In genomic region chr6:34049395-34050342, GRCh38 we compare ENCODE assay signal across 21 cellular contexts.
"Had no signal": no experiment of that assay in that cellular context is flagged by ENCODE, and none has a peak within 500 bp of the region (broad histone marks: within the 10 kb centered on the region; RNA-seq: fewer than 3 reads in every experiment).

No MANE protein-coding gene starts in this region.

- H3K4me1 ChIP-seq: pancreas, sigmoid colon, upper lobe of left lung had no signal

- H3K27me3 ChIP-seq: pancreas, upper lobe of left lung had no signal

- DNase-seq: activated CD4-positive, alpha-beta T cell treated with anti-CD3 and anti-CD28 coated beads, Interleukin-2, amount 10 ng/mL, durations not matched to agents 7 days and 5 days; activated CD8-positive, alpha-beta memory T cell treated with anti-CD3 and anti-CD28 coated beads, Interleukin-2, amount 50 U/mL, for 48 hours; activated CD8-positive, alpha-beta T cell treated with anti-CD3 and anti-CD28 coated beads, Interleukin-2, amount 10 ng/mL, durations not matched to agents 7 days and 5 days; activated effector memory CD4-positive, alpha-beta T cell treated with Interleukin-2 at 50 U/mL for 16 hours; activated naive CD4-positive, alpha-beta T cell treated with anti-CD3 and anti-CD28 coated beads, Interleukin-2, amount 10 ng/mL, durations not matched to agents 7 days and 5 days; activated naive CD8-positive, alpha-beta T cell treated with anti-CD3 and anti-CD28 coated beads, Interleukin-2, amount 50 U/mL, for 24 hours; activated T-cell treated with anti-CD3 and anti-CD28 coated beads, Interleukin-2, amount 50 U/mL, for 48 hours; central memory CD4-positive, alpha-beta T cell; cortex of kidney; effector CD4-positive, alpha-beta T cell; esophagus squamous epithelium; left ventricle myocardium superior; naive thymus-derived CD8-positive, alpha-beta T cell; sigmoid colon; stimulated activated CD4-positive, alpha-beta T cell treated with anti-CD3 and anti-CD28 coated beads, Interleukin-4, amount 100 ng/mL, for 24 hours; T1000; upper lobe of left lung had no signal

- ATAC-seq: activated CD8-positive, alpha-beta T cell treated with anti-CD3 and anti-CD28 coated beads, Interleukin-2, amount 10 ng/mL, durations not matched to agents 7 days and 5 days; activated naive CD8-positive, alpha-beta T cell treated with anti-CD3 and anti-CD28 coated beads, Interleukin-2, amount 50 U/mL, for 24 hours; left ventricle myocardium superior; naive thymus-derived CD8-positive, alpha-beta T cell; stimulated activated memory B cell treated with anti-CD40 and anti-IgM and Interleukin-4, amounts not matched to agents 10 μg/mL and 1 μg/mL and 100 μg/mL, for 72 hours had no signal

- H3K9me3 ChIP-seq: esophagus squamous epithelium, neutrophil, pancreas, sigmoid colon, thoracic aorta, upper lobe of left lung had no signal

- H3K4me3 ChIP-seq: esophagus squamous epithelium, pancreas, sigmoid colon, thoracic aorta, upper lobe of left lung had no signal

- H3K36me3 ChIP-seq: esophagus squamous epithelium, neutrophil, pancreas, sigmoid colon, thoracic aorta, upper lobe of left lung had no signal
